ENCODE assay signal across 9 cellular contexts in the genomic region with DNA sequence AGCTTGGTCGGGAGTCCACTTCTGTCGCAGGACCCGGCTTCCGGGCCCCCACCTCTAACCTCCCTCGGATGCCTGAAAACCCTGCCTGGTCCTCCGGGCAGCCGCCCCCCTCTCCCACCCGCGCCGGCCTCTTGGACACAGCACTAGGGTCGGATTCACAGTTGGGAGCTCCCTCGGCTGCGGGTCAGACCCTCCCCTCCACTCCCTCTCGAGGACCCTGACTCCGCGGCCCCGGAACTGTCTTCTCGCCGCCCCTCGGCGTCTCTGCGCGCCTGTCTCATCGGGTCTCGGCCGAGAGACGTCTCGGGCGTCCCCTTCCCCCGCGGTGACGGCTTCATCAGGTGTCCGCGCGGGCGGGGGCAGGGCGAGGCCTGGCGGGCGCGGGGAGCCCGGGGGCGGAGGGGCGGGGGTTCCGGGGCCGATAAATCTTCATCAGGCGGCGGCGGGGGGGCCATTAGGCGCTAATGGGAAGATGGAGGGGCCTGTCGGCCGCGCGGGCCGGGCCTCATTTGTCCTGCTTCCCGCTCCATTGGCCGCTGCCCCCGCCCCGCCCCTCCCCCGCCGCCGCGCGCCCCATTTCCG. TPM values are rescaled to one million over a fixed set of nuclear protein-coding genes. Genes with fewer than 3 reads are reported as not detected.
A peak's percentile ranks its signal among the peaks of the same experiment; 100 is the strongest.
DNase-seq lines count a peak whose midpoint lies in the region; ATAC-seq and TF ChIP-seq lines count a peak whose summit lies in the region.
"Had no signal": no experiment of that assay in that cellular context is flagged by ENCODE, and none has a peak within 500 bp of the region (broad histone marks: within the 10 kb centered on the region; RNA-seq: fewer than 3 reads in every experiment).

No MANE protein-coding gene starts in this region.

- H3K4me3 ChIP-seq in neural progenitor cell = peak overlapping the region; percentile 50

- no peak overlapping the region for H3K27ac ChIP-seq in neural progenitor cell
- H3K27ac ChIP-seq: 22Rv1 had no signal

- no peak overlapping the region for H3K9ac ChIP-seq in neural progenitor cell

- H4K20me1 ChIP-seq in neural progenitor cell (ENCODE audit: low read depth) = no peaks in the 10 kb centered on the region

- no peak for TF ChIP-seq CTCF in neural progenitor cell (IDR thresholded peaks at IDR 0.05)

- no peaks in the 10 kb centered on the region for H3K4me1 ChIP-seq in neural progenitor cell

- peak overlapping the region; percentile 86 for H2AFZ ChIP-seq in neural progenitor cell (replicated peaks)

- peaks cover 8% of the 10 kb centered on the region for H3F3A ChIP-seq in neural progenitor cell (ENCODE audit: low read depth)

- no peak overlapping the region for H3K27ac Mint-ChIP-seq in neural progenitor cell

- peaks cover 7% of the 10 kb centered on the region for H3K9me3 Mint-ChIP-seq in neural progenitor cell

- no peaks in the 10 kb centered on the region for H3K9me3 ChIP-seq in neural progenitor cell (ENCODE audit: low read depth)

- ATAC-seq in left lobe of liver (no peak), GM18858 (IDR thresholded peaks at IDR 0.05; ENCODE audit: unreplicated experiment) (no peak)

- H3K36me3 ChIP-seq in neural progenitor cell = no peaks in the 10 kb centered on the region

- H3K27me3 ChIP-seq in neural progenitor cell = peaks cover 83% of the 10 kb centered on the region

- DNase-seq in DMS 273 (lab: John Stamatoyannopoulos, UW; ENCODE audit: unreplicated experiment) (peak; percentile 42), DMS 273 treated with DMSO at 0.1 percent for 48 hours (lab: John Stamatoyannopoulos, UW) (no peak), T follicular helper cell (ENCODE audit: low read depth) (peak; percentile 36), ecto neural progenitor cell (ENCODE audit: low spot score) (peak; percentile 70), neural progenitor cell (ENCODE audit: low spot score) (peak; percentile 62), left lobe of liver (ENCODE audit: low spot score) (no peak), NCI-H526 treated with DMSO at 0.1 percent for 48 hours (lab: John Stamatoyannopoulos, UW) (no peak)

- peaks cover 15% of the 10 kb centered on the region for H3K4me1 Mint-ChIP-seq in neural progenitor cell

- H3K79me2 ChIP-seq in neural progenitor cell (ENCODE audit: low read depth) = no peaks in the 10 kb centered on the region

- H3K36me3 Mint-ChIP-seq in neural progenitor cell = peaks cover 4% of the 10 kb centered on the region

- peak overlapping the region; percentile 86 for H3K4me2 ChIP-seq in neural progenitor cell

- peak overlapping the region; percentile 90 for H3K4me3 Mint-ChIP-seq in neural progenitor cell

- peaks cover 44% of the 10 kb centered on the region for H3K27me3 Mint-ChIP-seq in neural progenitor cell (ENCODE audit: insufficient read depth, low read depth)

RNA-seq across cellular contexts. Expression of a gene that starts 11.7 kb away (rescaled TPM):
- total RNA-seq in neural progenitor cell (ENCODE audit: low replicate concordance) (0.22 and 0.65 TPM in 2 replicates), left lobe of liver (not detected)

RNA-seq across cellular contexts. Expression of a gene that starts 19.2 kb away (rescaled TPM):
- total RNA-seq in neural progenitor cell (ENCODE audit: low replicate concordance) = 33.1 and 108 TPM in 2 replicates
- 106 TPM for total RNA-seq in left lobe of liver

RNA-seq across cellular contexts. Expression of a gene that starts 54.1 kb away (rescaled TPM):
- total RNA-seq in neural progenitor cell (ENCODE audit: low replicate concordance) = 1.6 TPM in 1 of 2 replicates, not detected in the other
- total RNA-seq in left lobe of liver = 0.10 TPM

RNA-seq across cellular contexts. Expression of a gene that starts 57.0 kb away (rescaled TPM):
- total RNA-seq in neural progenitor cell (ENCODE audit: low replicate concordance) (10.9 and 25.2 TPM in 2 replicates), left lobe of liver (37.4 TPM)

Comparison
In these comparisons a context has a peak if more than half of its experiments do, and no peak if none do; other contexts are left out.
1. DNase-seq: peak in DMS 273 (single experiment), T follicular helper cell (single experiment), ecto neural progenitor cell (single experiment) and neural progenitor cell (single experiment); none in DMS 273 treated with DMSO at 0.1 percent for 48 hours (single experiment), left lobe of liver (single experiment) and NCI-H526 treated with DMSO at 0.1 percent for 48 hours (single experiment).